18 cellular contexts compared by ENCODE assay signal in genomic region chr4:180635276-180635675, GRCh38.
A peak's percentile ranks its signal among the peaks of the same experiment; 100 is the strongest.
DNase-seq lines count a peak whose midpoint lies in the region; TF ChIP-seq lines count a peak whose summit lies in the region.
"Had no signal": no experiment of that assay in that cellular context is flagged by ENCODE, and none has a peak within 500 bp of the region (broad histone marks: within the 10 kb centered on the region; RNA-seq: fewer than 3 reads in every experiment).

No MANE protein-coding gene starts in this region.

- in situ Hi-C loops in Caki2 (cut with HindIII; ENCODE audit: low pct_unique_long_range_greater_than_20kb, low sequenced_read_pairs) = no loop called here

- no peaks in the 10 kb centered on the region for H3K36me3 ChIP-seq in WERI-Rb-1
- H3K36me3 ChIP-seq: heart right ventricle had no signal

- TF ChIP-seq CTCF in WERI-Rb-1 (IDR thresholded peaks at IDR 0.05; ENCODE audit: low read depth, low read length) = no peak

- DNase-seq in Caki2 (ENCODE audit: low read depth) (peak; percentile 31), M059J (ENCODE audit: low read depth) (peak; percentile 21), astrocyte of the hippocampus (ENCODE audit: low read depth, low spot score) (peak; percentile 73), left kidney (ENCODE audit: low read depth, low spot score) (peak; percentile 48), cortex of kidney (lab: John Stamatoyannopoulos, UW) (no peak), WERI-Rb-1 (no peak), activated gamma-delta T cell treated with Interleukin-2 at 50 U/mL for 16 hours (no peak), NOMO-1 treated with DMSO at 0.1 percent for 48 hours (lab: John Stamatoyannopoulos, UW; ENCODE audit: unreplicated experiment) (no peak)
- DNase-seq: activated CD4-positive, alpha-beta T cell treated with anti-CD3 and anti-CD28 coated beads for 4 hours; activated CD8-positive, alpha-beta memory T cell treated with anti-CD3 and anti-CD28 coated beads, Interleukin-2, amount 10 ng/mL, durations not matched to agents 7 days and 5 days; CD4-positive, alpha-beta T cell; heart right ventricle; NCI-H1092 treated with DMSO at 0.1 percent for 48 hours; NCI-H2081 treated with DMSO at 0.1 percent for 48 hours; NCI-H446 treated with DMSO at 0.1 percent for 48 hours; testis had no signal

- no peaks in the 10 kb centered on the region for H3K9me3 ChIP-seq in WERI-Rb-1 (ENCODE audit: severe bottlenecking)
- H3K9me3 ChIP-seq: testis had no signal

- no peaks in the 10 kb centered on the region for H3K27me3 ChIP-seq in WERI-Rb-1 (ENCODE audit: insufficient read depth, low read depth, severe bottlenecking)
- H3K27me3 ChIP-seq: heart right ventricle, testis had no signal

- H3K27ac ChIP-seq in WERI-Rb-1 = no peak overlapping the region
- H3K27ac ChIP-seq: coronary artery, heart right ventricle, RWPE1, testis had no signal

- H3K4me3 ChIP-seq in WERI-Rb-1 (ENCODE audit: low read depth, low read length) = no peak overlapping the region
- H3K4me3 ChIP-seq: coronary artery, heart right ventricle, testis had no signal

Comparison
In these comparisons a context has a peak if more than half of its experiments do, and no peak if none do; other contexts are left out.
1. DNase-seq: peak in Caki2 (single experiment), M059J (single experiment), astrocyte of the hippocampus (single experiment) and left kidney (single experiment); none in cortex of kidney (single experiment), WERI-Rb-1 (single experiment), activated gamma-delta T cell treated with Interleukin-2 at 50 U/mL for 16 hours (single experiment) and NOMO-1 treated with DMSO at 0.1 percent for 48 hours (single experiment).